In genomic region chr9:117480251-117480650, GRCh38 we compare ENCODE assay signal across 26 cellular contexts.
"Had no signal": no experiment of that assay in that cellular context is flagged by ENCODE, and none has a peak within 500 bp of the region (broad histone marks: within the 10 kb centered on the region; RNA-seq: fewer than 3 reads in every experiment).

No MANE protein-coding gene starts in this region.

- H3K27me3 Mint-ChIP-seq: activated CD4-positive, alpha-beta memory T cell treated with anti-CD3 and anti-CD28 coated beads for 36 hours; activated CD4-positive, alpha-beta T cell treated with anti-CD3 and anti-CD28 coated beads, Interleukin-2, amount 10 ng/mL, durations not matched to agents 7 days and 5 days; IgD-negative memory B cell had no signal

- H3K4me3 ChIP-seq: SK-N-MC had no signal

- H3K36me3 Mint-ChIP-seq: activated CD4-positive, alpha-beta memory T cell treated with anti-CD3 and anti-CD28 coated beads for 36 hours; activated naive CD8-positive, alpha-beta T cell; IgD-negative memory B cell; T-cell had no signal

- H3K27ac Mint-ChIP-seq: activated CD4-positive, alpha-beta memory T cell treated with anti-CD3 and anti-CD28 coated beads for 36 hours; activated CD4-positive, alpha-beta T cell treated with anti-CD3 and anti-CD28 coated beads, Interleukin-2, amount 10 ng/mL, durations not matched to agents 7 days and 5 days; activated naive CD4-positive, alpha-beta T cell treated with anti-CD3 and anti-CD28 coated beads for 36 hours; activated naive CD8-positive, alpha-beta T cell; activated T-helper 17 cell treated with anti-CD3 and anti-CD28 coated beads, Interleukin-2, amount 50 U/mL, for 72 hours; IgD-negative memory B cell; T-cell had no signal

- ATAC-seq: activated T-cell treated with anti-CD3 and anti-CD28 coated beads, Interleukin-2, amount 50 U/mL, for 4 hours; activated T-helper 17 cell treated with anti-CD3 and anti-CD28 coated beads, Interleukin-2, amount 50 U/mL, for 72 hours; Right ventricle myocardium inferior; T-cell had no signal

- H3K27ac ChIP-seq: SK-N-MC, VCaP had no signal

- H3K4me1 Mint-ChIP-seq: activated CD4-positive, alpha-beta T cell treated with anti-CD3 and anti-CD28 coated beads, Interleukin-2, amount 10 ng/mL, durations not matched to agents 7 days and 5 days; activated T-helper 17 cell treated with anti-CD3 and anti-CD28 coated beads, Interleukin-2, amount 50 U/mL, for 72 hours; IgD-negative memory B cell; T-cell had no signal

- H3K9me3 Mint-ChIP-seq: activated CD4-positive, alpha-beta memory T cell treated with anti-CD3 and anti-CD28 coated beads for 36 hours; activated CD4-positive, alpha-beta T cell treated with anti-CD3 and anti-CD28 coated beads, Interleukin-2, amount 10 ng/mL, durations not matched to agents 7 days and 5 days; activated naive CD4-positive, alpha-beta T cell treated with anti-CD3 and anti-CD28 coated beads for 36 hours; activated T-cell treated with anti-CD3 and anti-CD28 coated beads, Interleukin-2, amount 50 U/mL, for 4 hours; activated T-helper 17 cell treated with anti-CD3 and anti-CD28 coated beads, Interleukin-2, amount 50 U/mL, for 72 hours had no signal

- H3K4me3 Mint-ChIP-seq: activated CD4-positive, alpha-beta memory T cell treated with anti-CD3 and anti-CD28 coated beads for 36 hours; activated CD4-positive, alpha-beta T cell treated with anti-CD3 and anti-CD28 coated beads, Interleukin-2, amount 10 ng/mL, durations not matched to agents 7 days and 5 days; activated naive CD4-positive, alpha-beta T cell treated with anti-CD3 and anti-CD28 coated beads for 36 hours; activated naive CD8-positive, alpha-beta T cell; activated T-cell treated with anti-CD3 and anti-CD28 coated beads, Interleukin-2, amount 50 U/mL, for 4 hours; activated T-helper 17 cell treated with anti-CD3 and anti-CD28 coated beads, Interleukin-2, amount 50 U/mL, for 72 hours; IgD-negative memory B cell; T-cell had no signal

- DNase-seq: activated CD4-positive, alpha-beta memory T cell treated with anti-CD3 and anti-CD28 coated beads for 36 hours; activated CD4-positive, alpha-beta T cell treated with anti-CD3 and anti-CD28 coated beads, Interleukin-2, amount 10 ng/mL, durations not matched to agents 7 days and 5 days; activated CD4-positive, CD25-positive, alpha-beta regulatory T cell; activated CD8-positive, alpha-beta memory T cell treated with anti-CD3 and anti-CD28 coated beads for 24 hours; activated gamma-delta T cell; activated naive CD4-positive, alpha-beta T cell treated with anti-CD3 and anti-CD28 coated beads for 36 hours; activated T-cell treated with anti-CD3 and anti-CD28 coated beads, Interleukin-2, amount 50 U/mL, for 4 hours; anterior cingulate cortex; central memory CD4-positive, alpha-beta T cell; KG1; MM.1S; NCI-H1105; NCI-H1436; NCI-H2029 treated with DMSO at 0.1 percent for 48 hours; NCI-H345; NCI-H510A; NCI-H526 treated with DMSO at 0.1 percent for 48 hours; T-cell; T-helper 2 cell; T1000 had no signal
